Comparison of ENCODE assay signal across 12 cellular contexts in the genomic region with DNA sequence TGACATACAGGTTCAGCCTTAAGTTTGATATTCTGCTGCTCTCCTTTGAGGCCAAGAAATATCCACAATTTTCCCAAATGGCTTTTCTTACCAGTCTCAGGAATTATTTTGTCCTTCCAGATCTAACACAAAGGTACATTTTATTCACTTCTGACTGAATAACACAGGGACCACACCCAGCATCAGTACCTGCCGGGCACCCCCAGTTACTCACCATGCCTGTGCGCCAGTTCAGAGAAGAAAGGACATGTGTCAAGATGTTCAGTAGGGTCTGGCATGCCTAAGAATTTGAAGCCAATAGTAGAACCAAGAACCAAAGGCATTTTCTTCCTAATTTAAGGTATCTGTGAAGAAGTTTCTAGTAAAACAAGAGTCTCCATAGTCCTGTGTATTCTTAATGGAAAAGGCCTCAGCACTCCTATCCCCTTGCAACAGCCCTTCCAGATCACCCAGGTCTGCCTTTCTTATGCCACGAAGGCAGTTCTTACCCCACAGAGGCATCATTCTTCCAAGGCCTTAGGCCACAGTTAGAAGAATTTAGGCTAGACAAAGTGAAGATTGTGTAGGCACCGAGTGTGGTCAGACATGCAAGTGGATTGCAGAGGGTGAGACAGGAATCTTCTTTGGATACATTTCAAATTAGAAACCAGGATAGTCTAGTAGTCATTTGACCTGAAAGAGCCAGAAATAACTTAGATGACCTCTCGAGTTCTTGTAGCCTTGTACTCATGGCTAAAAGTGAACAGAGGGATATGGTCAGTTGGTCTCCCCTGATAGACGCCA.
DNase-seq lines count a peak whose midpoint lies in the region; ATAC-seq and TF ChIP-seq lines count a peak whose summit lies in the region.
"Had no signal": no experiment of that assay in that cellular context is flagged by ENCODE, and none has a peak within 500 bp of the region (broad histone marks: within the 10 kb centered on the region; RNA-seq: fewer than 3 reads in every experiment).

No MANE protein-coding gene starts in this region.

- H3K27me3 ChIP-seq in mammary epithelial cell (ENCODE audit: insufficient read depth, low read length): no peaks in the 10 kb centered on the region
- H3K27me3 ChIP-seq: tibial nerve had no signal

- peak; percentile 74 for DNase-seq in AG09309 (ENCODE audit: low read depth)
- peak; percentile 71 for DNase-seq in HCEC 1CT
- DNase-seq in mammary epithelial cell: peak; percentile 81
- DNase-seq in myocyte (ENCODE audit: low read depth): peak; percentile 73
- no peak for DNase-seq in NCI-H2107 (lab: John Stamatoyannopoulos, UW)
- no peak for DNase-seq in NCI-H146 treated with DMSO at 0.1 percent for 48 hours (lab: John Stamatoyannopoulos, UW; ENCODE audit: unreplicated experiment)
- DNase-seq in D341Med (ENCODE audit: low spot score): no peak
- DNase-seq: head of caudate nucleus, NCI-H2171 treated with DMSO at 0.1 percent for 48 hours had no signal

- H2AFZ ChIP-seq in mammary epithelial cell (ENCODE audit: low read depth, low read length): peak overlapping the region; percentile 5

- H3K36me3 ChIP-seq in mammary epithelial cell (ENCODE audit: insufficient read depth, low read length): no peaks in the 10 kb centered on the region
- H3K36me3 ChIP-seq: tibial nerve had no signal

- no peaks in the 10 kb centered on the region for H3K9me3 ChIP-seq in mammary epithelial cell (replicated peaks; ENCODE audit: insufficient read depth, low read length)
- H3K9me3 ChIP-seq: tibial nerve had no signal

- no peak overlapping the region for H3K9ac ChIP-seq in mammary epithelial cell (ENCODE audit: insufficient read depth, low read length)

- H3K4me3 ChIP-seq in AG09309 (ENCODE audit: control insufficient read depth, low read depth, low read length) (no peak overlapping the region), mammary epithelial cell (replicated peaks in 1 of 3; ENCODE audit: insufficient read depth in 1 of 3, low read depth in 2 of 3, low read length in 3 of 3) (no peak overlapping the region)
- H3K4me3 ChIP-seq: lung, tibial nerve had no signal

- no peak for TF ChIP-seq CTCF in AG09309 (IDR thresholded peaks at IDR 0.05; ENCODE audit: control insufficient read depth, insufficient read depth, low read depth, low read length, missing control alignments)
- TF ChIP-seq CTCF in mammary epithelial cell (conservative IDR thresholded peaks at IDR 0.05 in 1 of 2, IDR thresholded peaks at IDR 0.05 in 1 of 2; ENCODE audit: extremely low read depth in 1 of 2, insufficient read depth in 1 of 2, low read depth in 1 of 2, low read length in 2 of 2): no peak

- WGBS in mammary epithelial cell (ENCODE audit: low coverage, missing lambda C conversion rate): 25% methylated on average over 6 of the region's 6 CpGs

- no peaks in the 10 kb centered on the region for H4K20me1 ChIP-seq in mammary epithelial cell (ENCODE audit: insufficient read depth, low read length)

- CTCF ChIA-PET in mammary epithelial cell (lab: Charles Lee; ENCODE audit: low non-redundant PET): no interaction called here

- H3K27ac ChIP-seq in mammary epithelial cell (ENCODE audit: insufficient read depth, low read depth, low read length): peak overlapping the region; percentile 66
- H3K27ac ChIP-seq: tibial nerve had no signal

- TSS peak; percentile 40 for BruUV-seq in mammary epithelial cell (replicated peaks; lab: Mats Ljungman, UMichigan)

- H3K4me1 ChIP-seq in mammary epithelial cell (ENCODE audit: insufficient read depth, low read length): peaks cover 50% of the 10 kb centered on the region

- H3K4me2 ChIP-seq in mammary epithelial cell (ENCODE audit: insufficient read depth, low read depth, low read length): peak overlapping the region; percentile 13

- intact Hi-C loops in mammary epithelial cell (cut with micrococcal nuclease): no loop called here

- no peaks in the 10 kb centered on the region for H3K79me2 ChIP-seq in mammary epithelial cell (ENCODE audit: insufficient read depth, low read length)

- in situ Hi-C loops in mammary epithelial cell (cut with MboI; ENCODE audit: low sequenced_read_pairs in 2 of 2): no loop called here

- dilution Hi-C loops in mammary epithelial cell (cut with HindIII; ENCODE audit: low sequenced_read_pairs): no loop called here

- ATAC-seq in HG03095 (IDR thresholded peaks at IDR 0.05; ENCODE audit: unreplicated experiment): no peak

Comparison
In these comparisons a context has a peak if more than half of its experiments do, and no peak if none do; other contexts are left out.
1. DNase-seq: peak in AG09309 (single experiment), HCEC 1CT (single experiment), mammary epithelial cell (single experiment) and myocyte (single experiment); none in NCI-H2107 (single experiment), NCI-H146 treated with DMSO at 0.1 percent for 48 hours (single experiment) and D341Med (single experiment).